In genomic region chr3:113695426-113695817, GRCh38 we compare ENCODE assay signal across 8 cellular contexts. TPM values are rescaled to one million over a fixed set of nuclear protein-coding genes. Genes with fewer than 3 reads are reported as not detected.
DNase-seq lines count a peak whose midpoint lies in the region; FAIRE-seq and TF ChIP-seq lines count a peak whose summit lies in the region.

No MANE protein-coding gene starts in this region.

- H3K27me3 Mint-ChIP-seq in IgD-negative memory B cell: no peaks in the 10 kb centered on the region

- H3K4me1 Mint-ChIP-seq in IgD-negative memory B cell: peaks cover 17 to 28% (median 18%) of the 10 kb centered on the region in 3 donors

- peak overlapping the region; percentile 83 for H3K4me3 ChIP-seq in bronchial epithelial cell (ENCODE audit: low read depth, low read length)
- H3K4me3 ChIP-seq in mesodermal cell (ENCODE audit: extremely low read depth, insufficient read depth, low read length, poor library complexity, severe bottlenecking): peak overlapping the region; percentile 68

- H3K27me3 ChIP-seq in bronchial epithelial cell (ENCODE audit: control insufficient read depth, insufficient read depth, low read length): no peaks in the 10 kb centered on the region

- peak overlapping the region; percentile 93 to 98 (median 96) for H3K4me3 Mint-ChIP-seq in IgD-negative memory B cell

- no peaks in the 10 kb centered on the region for H3K9me3 Mint-ChIP-seq in IgD-negative memory B cell

- no peaks in the 10 kb centered on the region for H3K9me3 ChIP-seq in mesodermal cell (ENCODE audit: control insufficient read depth, low read length)

- H3K27ac ChIP-seq in C4-2B (peak overlapping the region; percentile 91), mesodermal cell (ENCODE audit: low read depth, low read length, severe bottlenecking) (peak overlapping the region; percentile 92)

- no peak for FAIRE-seq in bronchial epithelial cell (lab: Jason Lieb, UNC)

- H3K4me1 ChIP-seq in mesodermal cell (ENCODE audit: control insufficient read depth, insufficient read depth, low read length, poor library complexity, severe bottlenecking): no peaks in the 10 kb centered on the region

- peak; percentile 18 for DNase-seq in bronchial epithelial cell (ENCODE audit: low read depth)
- DNase-seq in globus pallidus (ENCODE audit: low spot score): no peak
- no peak for DNase-seq in SKM-1 (lab: John Stamatoyannopoulos, UW; ENCODE audit: unreplicated experiment)
- no peak for DNase-seq in NCI-H345 (lab: John Stamatoyannopoulos, UW)
- no peak for DNase-seq in HPDE6-E6E7 (ENCODE audit: extremely low spot score)

- TF ChIP-seq CTCF in C4-2B (conservative IDR thresholded peaks at IDR 0.05): no peak
- no peak for TF ChIP-seq CTCF in bronchial epithelial cell (IDR thresholded peaks at IDR 0.05; ENCODE audit: insufficient read depth, low read length, severe bottlenecking)

- H3K36me3 ChIP-seq in bronchial epithelial cell (ENCODE audit: control insufficient read depth, insufficient read depth, low read length) (no peaks in the 10 kb centered on the region), mesodermal cell (ENCODE audit: control insufficient read depth, insufficient read depth, low read length) (no peaks in the 10 kb centered on the region)

- H3K36me3 Mint-ChIP-seq in IgD-negative memory B cell: no peaks in the 10 kb centered on the region

- H3K27ac Mint-ChIP-seq in IgD-negative memory B cell: peak overlapping the region; percentile 88 to 97 (median 96)

- WGBS in mesodermal cell (ENCODE audit: insufficient coverage in 2 of 2), 2 experiments: 48 to 60% methylated on average over 4 to 6 of the region's 8 CpGs

RNA-seq across cellular contexts. Expression of gene USF3, which starts 1.0 kb away (rescaled TPM):
- polyA plus RNA-seq in IgD-negative memory B cell: 7.4 TPM
- total RNA-seq in bronchial epithelial cell: 4.2 and 5.1 TPM in 2 replicates
- polyA plus RNA-seq in mesodermal cell (2013, experiment 1 of 2): 7.9 TPM
- 5.5 TPM for polyA plus RNA-seq in mesodermal cell (2013, experiment 2 of 2)

RNA-seq across cellular contexts. Expression of gene NAA50, which starts 50.6 kb away (rescaled TPM):
- 104 TPM for polyA plus RNA-seq in IgD-negative memory B cell
- 133 and 292 TPM in 2 replicates for total RNA-seq in bronchial epithelial cell
- 96.5 TPM for polyA plus RNA-seq in mesodermal cell (2013, experiment 1 of 2)
- 93.5 TPM for polyA plus RNA-seq in mesodermal cell (2013, experiment 2 of 2)

RNA-seq across cellular contexts. Expression of gene ATP6V1A, which starts 51.4 kb away (rescaled TPM):
- 26.7 TPM for polyA plus RNA-seq in IgD-negative memory B cell
- 55.5 and 69.1 TPM in 2 replicates for total RNA-seq in bronchial epithelial cell
- polyA plus RNA-seq in mesodermal cell (2013, experiment 1 of 2): 35.4 TPM
- polyA plus RNA-seq in mesodermal cell (2013, experiment 2 of 2): 35.3 TPM
